In genomic region chrX:371907-372306, GRCh38 we compare ENCODE assay signal across 2 cellular contexts.
TF ChIP-seq lines count a peak whose summit lies in the region.

No MANE protein-coding gene starts in this region.

TF ChIP-seq in SK-N-SH treated with all-trans-retinoic acid at 6 μM for 48 hours, 23 proteins besides CTCF, POLR2A, EP300 and RAD21:
- TF ChIP-seq, protein P1, sequence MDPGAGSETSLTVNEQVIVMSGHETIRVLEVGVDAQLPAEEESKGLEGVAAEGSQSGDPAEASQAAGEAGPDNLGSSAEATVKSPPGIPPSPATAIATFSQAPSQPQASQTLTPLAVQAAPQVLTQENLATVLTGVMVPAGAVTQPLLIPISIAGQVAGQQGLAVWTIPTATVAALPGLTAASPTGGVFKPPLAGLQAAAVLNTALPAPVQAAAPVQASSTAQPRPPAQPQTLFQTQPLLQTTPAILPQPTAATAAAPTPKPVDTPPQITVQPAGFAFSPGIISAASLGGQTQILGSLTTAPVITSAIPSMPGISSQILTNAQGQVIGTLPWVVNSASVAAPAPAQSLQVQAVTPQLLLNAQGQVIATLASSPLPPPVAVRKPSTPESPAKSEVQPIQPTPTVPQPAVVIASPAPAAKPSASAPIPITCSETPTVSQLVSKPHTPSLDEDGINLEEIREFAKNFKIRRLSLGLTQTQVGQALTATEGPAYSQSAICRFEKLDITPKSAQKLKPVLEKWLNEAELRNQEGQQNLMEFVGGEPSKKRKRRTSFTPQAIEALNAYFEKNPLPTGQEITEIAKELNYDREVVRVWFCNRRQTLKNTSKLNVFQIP (CRISPR knock-in tag; IDR thresholded peaks at IDR 0.05; ENCODE audit: borderline replicate concordance, low read depth), result no peak

TF ChIP-seq in SK-N-SH, 30 proteins besides CTCF, POLR2A, EP300 and RAD21 (continued from another document):
- TF ChIP-seq SIN3A (IDR thresholded peaks at IDR 0.05; ENCODE audit: borderline replicate concordance, low read depth, low read length) (no peak), GATA2 (CRISPR knock-in tag; IDR thresholded peaks at IDR 0.05) (no peak), FOSL2 (IDR thresholded peaks at IDR 0.05; ENCODE audit: borderline replicate concordance, low read depth) (no peak), RXRA (IDR thresholded peaks at IDR 0.05; ENCODE audit: borderline replicate concordance, low read depth) (no peak), GABPA (IDR thresholded peaks at IDR 0.05; ENCODE audit: low read depth) (no peak), EZH2phosphoT487 (IDR thresholded peaks at IDR 0.05; ENCODE audit: borderline replicate concordance, low read depth) (no peak), JUND (IDR thresholded peaks at IDR 0.05) (no peak)
- TF ChIP-seq, protein P2, sequence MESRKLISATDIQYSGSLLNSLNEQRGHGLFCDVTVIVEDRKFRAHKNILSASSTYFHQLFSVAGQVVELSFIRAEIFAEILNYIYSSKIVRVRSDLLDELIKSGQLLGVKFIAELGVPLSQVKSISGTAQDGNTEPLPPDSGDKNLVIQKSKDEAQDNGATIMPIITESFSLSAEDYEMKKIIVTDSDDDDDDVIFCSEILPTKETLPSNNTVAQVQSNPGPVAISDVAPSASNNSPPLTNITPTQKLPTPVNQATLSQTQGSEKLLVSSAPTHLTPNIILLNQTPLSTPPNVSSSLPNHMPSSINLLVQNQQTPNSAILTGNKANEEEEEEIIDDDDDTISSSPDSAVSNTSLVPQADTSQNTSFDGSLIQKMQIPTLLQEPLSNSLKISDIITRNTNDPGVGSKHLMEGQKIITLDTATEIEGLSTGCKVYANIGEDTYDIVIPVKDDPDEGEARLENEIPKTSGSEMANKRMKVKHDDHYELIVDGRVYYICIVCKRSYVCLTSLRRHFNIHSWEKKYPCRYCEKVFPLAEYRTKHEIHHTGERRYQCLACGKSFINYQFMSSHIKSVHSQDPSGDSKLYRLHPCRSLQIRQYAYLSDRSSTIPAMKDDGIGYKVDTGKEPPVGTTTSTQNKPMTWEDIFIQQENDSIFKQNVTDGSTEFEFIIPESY (IDR thresholded peaks at IDR 0.05; ENCODE audit: borderline replicate concordance, low read depth), result no peak
- TF ChIP-seq, protein P3, sequence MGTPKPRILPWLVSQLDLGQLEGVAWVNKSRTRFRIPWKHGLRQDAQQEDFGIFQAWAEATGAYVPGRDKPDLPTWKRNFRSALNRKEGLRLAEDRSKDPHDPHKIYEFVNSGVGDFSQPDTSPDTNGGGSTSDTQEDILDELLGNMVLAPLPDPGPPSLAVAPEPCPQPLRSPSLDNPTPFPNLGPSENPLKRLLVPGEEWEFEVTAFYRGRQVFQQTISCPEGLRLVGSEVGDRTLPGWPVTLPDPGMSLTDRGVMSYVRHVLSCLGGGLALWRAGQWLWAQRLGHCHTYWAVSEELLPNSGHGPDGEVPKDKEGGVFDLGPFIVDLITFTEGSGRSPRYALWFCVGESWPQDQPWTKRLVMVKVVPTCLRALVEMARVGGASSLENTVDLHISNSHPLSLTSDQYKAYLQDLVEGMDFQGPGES (IDR thresholded peaks at IDR 0.05; ENCODE audit: low read depth, low read length), result no peak
